In the genomic region with DNA sequence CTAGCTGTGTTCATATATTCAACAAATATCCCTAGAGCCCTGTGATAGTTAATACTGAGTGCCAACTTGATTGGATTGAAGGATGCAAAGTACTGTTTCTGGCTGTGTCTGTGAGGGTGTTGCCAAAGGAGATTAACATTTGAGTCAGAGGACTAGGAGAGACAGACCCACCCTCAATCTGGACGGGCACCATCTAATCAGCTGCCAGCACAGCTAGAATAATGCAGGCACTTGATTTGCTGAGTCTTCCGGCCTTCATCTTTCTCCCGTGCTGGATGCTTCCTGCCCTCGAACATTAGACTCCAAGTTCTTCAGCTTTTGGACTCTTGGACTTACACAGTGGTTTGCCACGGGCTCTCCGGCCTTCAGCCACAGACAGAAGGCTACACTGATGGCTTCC, we compare ENCODE assay signal across 8 cellular contexts. TPM values are rescaled to one million over a fixed set of nuclear protein-coding genes. Genes with fewer than 3 reads are reported as not detected.
DNase-seq lines count a peak whose midpoint lies in the region; ATAC-seq, FAIRE-seq and TF ChIP-seq lines count a peak whose summit lies in the region.
"Not testable (repeated sequence)": the region's sequence is repeated elsewhere in the genome, so short reads cannot be mapped to it uniquely, and the experiment has no call there.

No MANE protein-coding gene starts in this region.

- not testable (repeated sequence) for TF ChIP-seq POLR2A in Peyer's patch (IDR thresholded peaks at IDR 0.05)

- H3K36me3 Mint-ChIP-seq in central memory CD8-positive, alpha-beta T cell (ENCODE audit: insufficient read depth) = peaks cover 11% of the 10 kb centered on the region
- not testable (repeated sequence) for H3K36me3 Mint-ChIP-seq in effector memory CD8-positive, alpha-beta T cell (ENCODE audit: insufficient read depth); natural killer cell

- intact Hi-C loops in natural killer cell (cut with micrococcal nuclease) = loop anchor here (10.0 kb wide), 1 partner anchor 781 kb away; the partner anchor contains the start of gene RPS29

- H3K27ac ChIP-seq in Peyer's patch (peak overlapping the region in 3 of 4 donors; percentile 44 to 80 (median 59)), small intestine (ENCODE audit: low read depth in 1 of 2, low read length in 1 of 2) (peak overlapping the region; percentile 67 to 87)

- 23 to 65% (median 44%) methylated on average over 6 of the region's 6 CpGs for WGBS in small intestine, 3 donors

- H3K27me3 Mint-ChIP-seq in central memory CD8-positive, alpha-beta T cell; effector memory CD8-positive, alpha-beta T cell; natural killer cell (ENCODE audit: low read depth in 2 of 2): not testable (repeated sequence)

- not testable (repeated sequence) for TF ChIP-seq CTCF in Peyer's patch (IDR thresholded peaks at IDR 0.05); natural killer cell (IDR thresholded peaks at IDR 0.05)

- H3K27me3 ChIP-seq in Peyer's patch; small intestine (ENCODE audit: control insufficient read depth in 2 of 2, insufficient read depth in 2 of 2, low read length in 2 of 2): not testable (repeated sequence)

- H3K36me3 ChIP-seq in Peyer's patch; small intestine (ENCODE audit: control insufficient read depth in 2 of 2, insufficient read depth in 2 of 2, low read length in 2 of 2): not testable (repeated sequence)

- not testable (repeated sequence) for H3K4me3 Mint-ChIP-seq in central memory CD8-positive, alpha-beta T cell; effector memory CD8-positive, alpha-beta T cell
- peak overlapping the region; percentile 69 for H3K4me3 Mint-ChIP-seq in natural killer cell

- peak overlapping the region; percentile 91 for H3K27ac Mint-ChIP-seq in central memory CD8-positive, alpha-beta T cell (ENCODE audit: low read depth)
- peak overlapping the region; percentile 27 to 82 for H3K27ac Mint-ChIP-seq in effector memory CD8-positive, alpha-beta T cell
- peak overlapping the region; percentile 92 to 93 for H3K27ac Mint-ChIP-seq in natural killer cell

- peaks cover 35% of the 10 kb centered on the region for H3K4me1 Mint-ChIP-seq in central memory CD8-positive, alpha-beta T cell
- H3K4me1 Mint-ChIP-seq in effector memory CD8-positive, alpha-beta T cell (ENCODE audit: low read depth in 2 of 2) = peaks cover 26 to 34% of the 10 kb centered on the region in 2 donors
- peaks cover 51 to 55% of the 10 kb centered on the region in 2 donors for H3K4me1 Mint-ChIP-seq in natural killer cell

- not testable (repeated sequence) for FAIRE-seq in small intestine (lab: Jason Lieb, UNC)

- H3K4me1 ChIP-seq in Peyer's patch = peaks cover 0 to 27% (median 7%) of the 10 kb centered on the region in 4 donors
- not testable (repeated sequence) for H3K4me1 ChIP-seq in small intestine (ENCODE audit: control insufficient read depth in 2 of 2, insufficient read depth in 1 of 2, low read depth in 1 of 2, low read length in 1 of 2)

- H3K9me3 ChIP-seq in Peyer's patch; small intestine (ENCODE audit: control insufficient read depth, low read depth): not testable (repeated sequence)

- ATAC-seq in central memory CD8-positive, alpha-beta T cell (replicated peaks; ENCODE audit: extremely low read depth, poor library complexity, severe bottlenecking); effector memory CD8-positive, alpha-beta T cell (replicated peaks); natural killer cell: not testable (repeated sequence)
- peak; percentile 24 for ATAC-seq in left lobe of liver

- H3K4me3 ChIP-seq in Peyer's patch; small intestine (ENCODE audit: low read depth in 1 of 2, low read length in 2 of 2): not testable (repeated sequence)

- DNase-seq in NCI-H446 treated with DMSO at 0.1 percent for 48 hours (lab: John Stamatoyannopoulos, UW) (peak; percentile 40), Peyer's patch (peak in 1 of 3 donors; percentile 62), small intestine (peak; percentile 88), ureter (ENCODE audit: low spot score) (peak; percentile 34)
- DNase-seq in central memory CD8-positive, alpha-beta T cell (ENCODE audit: low spot score in 2 of 2); effector memory CD8-positive, alpha-beta T cell; left lobe of liver (ENCODE audit: low spot score); natural killer cell: not testable (repeated sequence)

- not testable (repeated sequence) for H3K9me3 Mint-ChIP-seq in central memory CD8-positive, alpha-beta T cell; effector memory CD8-positive, alpha-beta T cell; natural killer cell

RNA-seq across cellular contexts. Expression of gene CDKL1, which starts 31.1 kb away (rescaled TPM):
- total RNA-seq in Peyer's patch = 10 to 100 TPM; 11.3 to 20.4 (median 15.5) TPM
- 0.81 TPM for total RNA-seq in left lobe of liver
- total RNA-seq in natural killer cell = 10 to 100 TPM; 12.4 to 16.7 (median 15.4) TPM
- polyA plus RNA-seq in small intestine = 1 to 10 TPM; 5.9 to 8.1 (median 6.0) TPM
- 34.3 TPM for total RNA-seq in ureter

RNA-seq across cellular contexts. Expression of gene DMAC2L, which starts 53.5 kb away (rescaled TPM):
- total RNA-seq in Peyer's patch (10 to 100 TPM in 3 of 4 donors, 1 to 10 TPM in 1; 7.7 to 23.9 (median 15.7) TPM), left lobe of liver (8.0 TPM), natural killer cell (10 to 100 TPM; 24.7 to 28.7 (median 25.0) TPM), ureter (31.0 TPM)
- 10 to 100 TPM; 13.6 to 27.0 (median 18.3) TPM for polyA plus RNA-seq in small intestine

RNA-seq across cellular contexts. Expression of gene L2HGDH, which starts 53.6 kb away (rescaled TPM):
- 10 to 100 TPM in 1 of 4 donors, 1 to 10 TPM in 3; 4.6 to 29.7 (median 8.8) TPM for total RNA-seq in Peyer's patch
- total RNA-seq in left lobe of liver = 9.2 TPM
- 1 to 10 TPM; 4.2 to 5.6 (median 5.4) TPM for total RNA-seq in natural killer cell
- polyA plus RNA-seq in small intestine = 1 to 10 TPM; 1.1 to 5.9 (median 3.6) TPM
- 7.8 TPM for total RNA-seq in ureter
